ENCODE assay signal across 7 cellular contexts in genomic region chr10:27242473-27242950, GRCh38. TPM values are rescaled to one million over a fixed set of nuclear protein-coding genes. Genes with fewer than 3 reads are reported as not detected.
A peak's percentile ranks its signal among the peaks of the same experiment; 100 is the strongest.
DNase-seq lines count a peak whose midpoint lies in the region; ATAC-seq and TF ChIP-seq lines count a peak whose summit lies in the region.

No MANE protein-coding gene starts in this region.

- H3K27ac Mint-ChIP-seq in HFFc6 = peak overlapping the region; percentile 99
- peak overlapping the region; percentile 99 for H3K27ac Mint-ChIP-seq in activated CD8-positive, alpha-beta T cell treated with anti-CD3 and anti-CD28 coated beads for 36 hours

- H3K4me3 Mint-ChIP-seq in HFFc6 = peak overlapping the region; percentile 99
- peak overlapping the region; percentile 94 for H3K4me3 Mint-ChIP-seq in activated CD8-positive, alpha-beta T cell treated with anti-CD3 and anti-CD28 coated beads for 36 hours

- H3K9ac ChIP-seq in iPS-15b (ENCODE audit: low read depth, low read length) = peak overlapping the region; percentile 85

- H3K9me3 Mint-ChIP-seq in HFFc6 = no peaks in the 10 kb centered on the region
- no peaks in the 10 kb centered on the region for H3K9me3 Mint-ChIP-seq in activated CD8-positive, alpha-beta T cell treated with anti-CD3 and anti-CD28 coated beads for 36 hours

- H3K27me3 ChIP-seq in iPS-15b (ENCODE audit: control insufficient read depth, insufficient read depth, low read length) (no peaks in the 10 kb centered on the region), stomach (no peaks in the 10 kb centered on the region)

- TF ChIP-seq POLR2A in stomach (IDR thresholded peaks at IDR 0.05) = no peak

- H3K27ac ChIP-seq in stomach = peak overlapping the region; percentile 85 to 99 (median 97)

- CTCF ChIA-PET in activated CD8-positive, alpha-beta T cell treated with anti-CD3 and anti-CD28 coated beads for 36 hours (lab: Charles Lee) = interaction anchor here (1.3 to 1.7 kb wide), 3 partner anchors 9 to 85 kb away, joined by 3 to 11 read pairs (median 4); no protein-coding TSS in a partner anchor

- peaks cover 2% of the 10 kb centered on the region for H3K27me3 Mint-ChIP-seq in HFFc6 (ENCODE audit: insufficient read depth)
- no peaks in the 10 kb centered on the region for H3K27me3 Mint-ChIP-seq in activated CD8-positive, alpha-beta T cell treated with anti-CD3 and anti-CD28 coated beads for 36 hours

- H3K4me1 ChIP-seq in iPS-15b (ENCODE audit: control insufficient read depth, insufficient read depth, low read length) (no peaks in the 10 kb centered on the region), stomach (peaks cover 6 to 43% (median 41%) of the 10 kb centered on the region in 4 donors)

- peak overlapping the region; percentile 92 for H3K4me3 ChIP-seq in iPS-15b (ENCODE audit: low read depth, low read length)
- H3K4me3 ChIP-seq in stomach = peak overlapping the region; percentile 65 to 83 (median 76)

- TF ChIP-seq EP300 in stomach (IDR thresholded peaks at IDR 0.05) = no peak

- peaks cover 39% of the 10 kb centered on the region for H3K4me1 Mint-ChIP-seq in HFFc6 (ENCODE audit: low read depth)
- peaks cover 19% of the 10 kb centered on the region for H3K4me1 Mint-ChIP-seq in activated CD8-positive, alpha-beta T cell treated with anti-CD3 and anti-CD28 coated beads for 36 hours (ENCODE audit: low read depth)

- ATAC-seq in activated CD8-positive, alpha-beta T cell treated with anti-CD3 and anti-CD28 coated beads for 36 hours = no peak
- no peak for ATAC-seq in GM18868 (IDR thresholded peaks at IDR 0.05; ENCODE audit: unreplicated experiment)
- ATAC-seq in HG03442 (IDR thresholded peaks at IDR 0.05; ENCODE audit: unreplicated experiment) = no peak

- intact Hi-C loops in activated CD8-positive, alpha-beta T cell treated with anti-CD3 and anti-CD28 coated beads for 36 hours (cut with micrococcal nuclease) = loop anchor here (1.0 to 5.0 kb wide), 2 partner anchors 87 to 140 kb away; partner anchors contain the start of genes ANKRD26 and MASTL
- intact Hi-C loops in stomach (cut with DNase I; ENCODE audit: low total_unique reads) = no loop called here

- POLR2A ChIA-PET in activated CD8-positive, alpha-beta T cell treated with anti-CD3 and anti-CD28 coated beads for 36 hours (lab: Charles Lee) = interaction anchor here (0.5 to 2.9 kb wide), 18 partner anchors 9 to 1092 kb away, joined by 3 to 38 read pairs (median 3); partner anchors contain the start of genes MASTL, RAB18 and YME1L1

- no peak; the same call in 1 of the 2 replicates for TF ChIP-seq CTCF in HFFc6 (IDR thresholded peaks at IDR 0.05)
- no peak for TF ChIP-seq CTCF in activated CD8-positive, alpha-beta T cell treated with anti-CD3 and anti-CD28 coated beads for 36 hours (IDR thresholded peaks at IDR 0.05)
- no peak for TF ChIP-seq CTCF in stomach (IDR thresholded peaks at IDR 0.05)

- no peak for DNase-seq in HFFc6
- DNase-seq in activated CD8-positive, alpha-beta T cell treated with anti-CD3 and anti-CD28 coated beads for 36 hours = no peak
- no peak for DNase-seq in stomach
- DNase-seq in NCI-H446 treated with DMSO at 0.1 percent for 48 hours (lab: John Stamatoyannopoulos, UW) = no peak

- H3K36me3 Mint-ChIP-seq in HFFc6 (ENCODE audit: low read depth) = peaks cover 4% of the 10 kb centered on the region; the same call in 1 of the 2 replicates
- peaks cover 28% of the 10 kb centered on the region for H3K36me3 Mint-ChIP-seq in activated CD8-positive, alpha-beta T cell treated with anti-CD3 and anti-CD28 coated beads for 36 hours (ENCODE audit: low read depth)

- whole genome bisulfite sequencing in stomach, 5 donors = 0 to 1% (median 0%) methylated on average over 6 of the region's 6 CpGs

- H3K9me3 ChIP-seq in iPS-15b (ENCODE audit: control insufficient read depth, insufficient read depth, low read length) (no peaks in the 10 kb centered on the region), stomach (no peaks in the 10 kb centered on the region)

- H3K36me3 ChIP-seq in iPS-15b (ENCODE audit: control insufficient read depth, insufficient read depth, low read length) (no peaks in the 10 kb centered on the region), stomach (no peaks in the 10 kb centered on the region)

RNA-seq across cellular contexts. Expression of gene ACBD5, which starts 1.9 kb away (rescaled TPM):
- 10 to 100 TPM; 19.8 to 26.2 (median 23.0) TPM for total RNA-seq in HFFc6 (2021; fragmentation: NEBNext Ultra II Directional; extraction: Animal tissue kit (Norgen Biotek cat#: 25700))
- total RNA-seq in activated CD8-positive, alpha-beta T cell treated with anti-CD3 and anti-CD28 coated beads for 36 hours = 10 to 100 TPM; 17.0 to 19.0 TPM
- 10 to 100 TPM in 4 of 5 donors, 1 to 10 TPM in 1; 6.7 to 45.2 (median 14.5) TPM for total RNA-seq in stomach
- 10 to 100 TPM in 2 of 3 donors, 1 to 10 TPM in 1; 6.2 to 19.1 (median 13.0) TPM for polyA plus RNA-seq in stomach
